Comparison of ENCODE assay signal across 14 cellular contexts in genomic region chr2:181404472-181404871, GRCh38.
"Had no signal": no experiment of that assay in that cellular context is flagged by ENCODE, and none has a peak within 500 bp of the region (broad histone marks: within the 10 kb centered on the region; RNA-seq: fewer than 3 reads in every experiment).

No MANE protein-coding gene starts in this region.

- H3K27me3 ChIP-seq: esophagus muscularis mucosa, right atrium auricular region, thyroid gland, uterus had no signal

- ATAC-seq: left cardiac atrium, mucosa of descending colon, natural killer cell had no signal

- H3K9me3 ChIP-seq: esophagus muscularis mucosa, mucosa of descending colon, right atrium auricular region, thyroid gland, uterus had no signal

- H3K36me3 ChIP-seq: esophagus muscularis mucosa, right atrium auricular region, thyroid gland, uterus had no signal

- H3K4me1 ChIP-seq: esophagus muscularis mucosa, right atrium auricular region, thyroid gland, uterus had no signal

- H3K4me3 ChIP-seq: esophagus muscularis mucosa, lung, mucosa of descending colon, right atrium auricular region, skin epidermis, thyroid gland, uterus had no signal

- DNase-seq: activated CD4-positive, alpha-beta T cell treated with anti-CD3 and anti-CD28 coated beads, Interleukin-2, amount 10 ng/mL, durations not matched to agents 24 days and 14 days; activated CD8-positive, alpha-beta memory T cell treated with anti-CD3 and anti-CD28 coated beads for 24 hours; activated naive CD4-positive, alpha-beta T cell treated with anti-CD3 and anti-CD28 coated beads, Interleukin-2, amount 10 ng/mL, durations not matched to agents 7 days and 5 days; immature natural killer cell; left cardiac atrium; mucosa of descending colon; natural killer cell; thyroid gland; uterus had no signal

- H3K27ac ChIP-seq: esophagus muscularis mucosa, right atrium auricular region, skin epidermis, thyroid gland, uterus had no signal

- FAIRE-seq: colon had no signal
